ENCODE assay signal across 26 cellular contexts in the genomic region with DNA sequence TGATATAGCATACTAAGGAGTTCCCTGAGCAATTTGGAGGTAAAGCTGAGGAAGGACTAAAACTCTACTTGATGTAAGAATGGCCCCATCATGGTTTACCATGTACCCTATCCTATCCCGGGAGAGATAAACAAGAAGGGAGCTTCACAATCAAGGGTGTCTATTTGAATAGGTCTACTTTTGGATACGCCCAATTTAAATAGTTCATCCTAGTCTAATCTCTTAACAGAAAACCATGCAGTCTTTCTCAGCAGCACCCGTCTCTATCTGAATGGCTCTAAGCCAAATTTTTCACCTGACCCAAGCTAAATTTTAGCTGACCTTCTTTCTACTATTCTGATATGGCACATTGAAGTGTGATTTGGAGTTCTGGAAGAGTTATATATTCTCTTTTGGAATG.
"Had no signal": no experiment of that assay in that cellular context is flagged by ENCODE, and none has a peak within 500 bp of the region (broad histone marks: within the 10 kb centered on the region; RNA-seq: fewer than 3 reads in every experiment).

No MANE protein-coding gene starts in this region.

- H3K9me3 Mint-ChIP-seq: activated CD4-positive, alpha-beta memory T cell treated with anti-CD3 and anti-CD28 coated beads, Interleukin-2, amount 10 ng/mL, durations not matched to agents 7 days and 5 days; activated CD4-positive, alpha-beta T cell treated with anti-CD3 and anti-CD28 coated beads, Interleukin-2, amount 10 ng/mL, durations not matched to agents 24 days and 14 days; activated naive CD8-positive, alpha-beta T cell treated with anti-CD3 and anti-CD28 coated beads, Interleukin-2, amount 50 U/mL, for 24 hours; effector memory CD8-positive, alpha-beta T cell; mesothelial cell of epicardium; stimulated activated memory B cell treated with anti-CD40 and anti-IgM and Interleukin-4, amounts not matched to agents 10 μg/mL and 1 μg/mL and 100 μg/mL, for 72 hours; T-helper 2 cell treated with Interferon-gamma antibody and Interleukin-4, amounts not matched to agents 5 μg/mL and 100 μg/mL, for 36 hours had no signal

- DNase-seq: activated CD4-positive, alpha-beta memory T cell treated with anti-CD3 and anti-CD28 coated beads, Interleukin-2, amount 10 ng/mL, durations not matched to agents 7 days and 5 days; activated CD4-positive, alpha-beta T cell treated with anti-CD3 and anti-CD28 coated beads, Interleukin-2, amount 10 ng/mL, durations not matched to agents 24 days and 14 days; activated gamma-delta T cell; activated naive CD4-positive, alpha-beta T cell treated with anti-CD3 and anti-CD28 coated beads, Interleukin-2, amount 50 U/mL, for 16 hours; activated naive CD8-positive, alpha-beta T cell treated with anti-CD3 and anti-CD28 coated beads, Interleukin-2, amount 50 U/mL, for 24 hours; activated T-cell treated with anti-CD3 and anti-CD28 coated beads, Interleukin-2, amount 50 U/mL, for 72 hours; body of pancreas; central memory CD4-positive, alpha-beta T cell; dermis blood vessel endothelial cell; effector memory CD8-positive, alpha-beta T cell; hippocampal formation; left lung; mammary epithelial cell; natural killer cell; nucleus accumbens; right lobe of liver; stimulated activated CD4-positive, alpha-beta T cell treated with anti-CD3 and anti-CD28 coated beads, Interleukin-2, amount 100 ng/mL, for 24 hours; transverse colon had no signal

- H3K27me3 Mint-ChIP-seq: activated CD4-positive, alpha-beta memory T cell treated with anti-CD3 and anti-CD28 coated beads, Interleukin-2, amount 10 ng/mL, durations not matched to agents 7 days and 5 days; activated CD4-positive, alpha-beta T cell treated with anti-CD3 and anti-CD28 coated beads, Interleukin-2, amount 10 ng/mL, durations not matched to agents 24 days and 14 days; activated naive CD8-positive, alpha-beta T cell treated with anti-CD3 and anti-CD28 coated beads, Interleukin-2, amount 50 U/mL, for 24 hours; effector memory CD8-positive, alpha-beta T cell; stimulated activated memory B cell treated with anti-CD40 and anti-IgM and Interleukin-4, amounts not matched to agents 10 μg/mL and 1 μg/mL and 100 μg/mL, for 72 hours had no signal

- H3K27ac Mint-ChIP-seq: activated CD4-positive, alpha-beta memory T cell treated with anti-CD3 and anti-CD28 coated beads, Interleukin-2, amount 10 ng/mL, durations not matched to agents 7 days and 5 days; activated CD4-positive, alpha-beta T cell treated with anti-CD3 and anti-CD28 coated beads, Interleukin-2, amount 10 ng/mL, durations not matched to agents 24 days and 14 days; activated naive CD8-positive, alpha-beta T cell treated with anti-CD3 and anti-CD28 coated beads, Interleukin-2, amount 50 U/mL, for 24 hours; activated T-cell treated with anti-CD3 and anti-CD28 coated beads, Interleukin-2, amount 50 U/mL, for 72 hours; effector memory CD8-positive, alpha-beta T cell; mesothelial cell of epicardium; natural killer cell; stimulated activated memory B cell treated with anti-CD40 and anti-IgM and Interleukin-4, amounts not matched to agents 10 μg/mL and 1 μg/mL and 100 μg/mL, for 72 hours; T-helper 2 cell treated with Interferon-gamma antibody and Interleukin-4, amounts not matched to agents 5 μg/mL and 100 μg/mL, for 36 hours had no signal

- H3K4me1 Mint-ChIP-seq: activated CD4-positive, alpha-beta T cell treated with anti-CD3 and anti-CD28 coated beads, Interleukin-2, amount 10 ng/mL, durations not matched to agents 24 days and 14 days; activated naive CD8-positive, alpha-beta T cell treated with anti-CD3 and anti-CD28 coated beads, Interleukin-2, amount 50 U/mL, for 24 hours; natural killer cell; stimulated activated memory B cell treated with anti-CD40 and anti-IgM and Interleukin-4, amounts not matched to agents 10 μg/mL and 1 μg/mL and 100 μg/mL, for 72 hours had no signal

- H3K27ac ChIP-seq: body of pancreas, left lung, parathyroid adenoma, right lobe of liver, transverse colon, VCaP had no signal

- ATAC-seq: activated CD4-positive, CD25-positive, alpha-beta regulatory T cell treated with anti-CD3 and anti-CD28 coated beads, Interleukin-2, amount 50 U/mL, for 24 hours; activated naive CD8-positive, alpha-beta T cell treated with anti-CD3 and anti-CD28 coated beads, Interleukin-2, amount 50 U/mL, for 24 hours; activated T-cell treated with anti-CD3 and anti-CD28 coated beads, Interleukin-2, amount 50 U/mL, for 72 hours; body of pancreas; effector memory CD8-positive, alpha-beta T cell; esophagus mucosa; left lung; natural killer cell; right lobe of liver; stimulated activated memory B cell treated with anti-CD40 and anti-IgM and Interleukin-4, amounts not matched to agents 10 μg/mL and 1 μg/mL and 100 μg/mL, for 72 hours had no signal

- H3K4me3 ChIP-seq: body of pancreas, left lung, right lobe of liver, skin epidermis, transverse colon had no signal

- H3K36me3 Mint-ChIP-seq: mesothelial cell of epicardium; natural killer cell; stimulated activated memory B cell treated with anti-CD40 and anti-IgM and Interleukin-4, amounts not matched to agents 10 μg/mL and 1 μg/mL and 100 μg/mL, for 72 hours had no signal

- H3K4me3 Mint-ChIP-seq: activated CD4-positive, alpha-beta memory T cell treated with anti-CD3 and anti-CD28 coated beads, Interleukin-2, amount 10 ng/mL, durations not matched to agents 7 days and 5 days; activated CD4-positive, alpha-beta T cell treated with anti-CD3 and anti-CD28 coated beads, Interleukin-2, amount 10 ng/mL, durations not matched to agents 24 days and 14 days; activated naive CD8-positive, alpha-beta T cell treated with anti-CD3 and anti-CD28 coated beads, Interleukin-2, amount 50 U/mL, for 24 hours; activated T-cell treated with anti-CD3 and anti-CD28 coated beads, Interleukin-2, amount 50 U/mL, for 72 hours; effector memory CD8-positive, alpha-beta T cell; mesothelial cell of epicardium; natural killer cell; stimulated activated memory B cell treated with anti-CD40 and anti-IgM and Interleukin-4, amounts not matched to agents 10 μg/mL and 1 μg/mL and 100 μg/mL, for 72 hours; T-helper 2 cell treated with Interferon-gamma antibody and Interleukin-4, amounts not matched to agents 5 μg/mL and 100 μg/mL, for 36 hours had no signal

- H3K27me3 ChIP-seq: body of pancreas, left lung, right lobe of liver, transverse colon had no signal
